12 cellular contexts compared by ENCODE assay signal in the genomic region with DNA sequence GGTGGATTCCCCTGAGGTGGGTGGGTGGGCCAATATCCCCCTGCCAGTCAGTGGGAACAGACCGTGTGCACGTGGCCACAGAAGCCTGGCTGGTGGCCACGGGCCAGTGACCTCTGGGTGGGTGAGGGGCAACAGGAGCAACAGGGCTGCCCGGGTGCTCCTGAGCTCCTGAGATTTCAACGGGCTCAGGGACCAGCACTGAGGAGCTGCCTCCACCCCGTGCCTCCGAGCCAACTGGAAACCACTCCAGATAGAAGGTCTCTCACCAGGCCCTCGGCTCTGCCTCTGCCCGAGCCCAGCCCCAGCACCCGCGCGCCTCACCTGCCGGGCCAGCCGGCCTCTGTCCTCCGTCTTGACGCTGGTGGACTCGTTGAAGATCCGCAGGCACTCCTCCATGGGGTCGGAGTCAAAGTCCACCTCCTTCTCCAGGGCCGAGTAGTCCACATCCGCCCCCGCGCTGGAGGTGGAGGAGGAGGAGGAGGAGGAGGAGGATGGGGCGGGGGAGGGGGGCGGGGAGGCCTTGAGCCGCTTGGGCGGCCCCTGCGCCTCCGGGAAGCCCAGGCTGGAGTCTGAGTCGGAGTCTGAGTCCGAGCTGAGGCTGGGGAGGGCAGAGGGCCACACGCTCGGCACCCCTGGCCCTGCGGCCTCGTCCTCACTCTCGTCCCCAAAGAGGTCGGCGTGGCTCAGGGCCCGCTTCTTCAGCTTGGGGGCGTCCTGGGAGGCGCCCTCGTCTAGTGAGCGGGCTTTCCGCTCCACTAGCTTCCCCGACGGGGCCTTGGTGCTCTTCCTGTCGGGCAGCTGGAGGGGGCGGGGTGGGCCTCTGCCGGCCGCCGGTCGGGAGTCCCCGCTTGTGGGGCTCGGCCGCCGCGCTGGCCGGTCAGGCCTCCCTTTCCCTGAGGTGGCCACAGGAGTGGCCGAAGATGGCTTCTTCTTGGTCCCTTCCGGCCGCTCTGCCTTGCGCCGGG. TPM values are rescaled to one million over a fixed set of nuclear protein-coding genes. Genes with fewer than 3 reads are reported as not detected.
DNase-seq lines count a peak whose midpoint lies in the region; ATAC-seq and TF ChIP-seq lines count a peak whose summit lies in the region.
"Had no signal": no experiment of that assay in that cellular context is flagged by ENCODE, and none has a peak within 500 bp of the region (broad histone marks: within the 10 kb centered on the region; RNA-seq: fewer than 3 reads in every experiment).

No MANE protein-coding gene starts in this region.

- H3K27me3 Mint-ChIP-seq in GM23338 (ENCODE audit: insufficient read depth, low read depth, poor library complexity) = peaks cover 7% of the 10 kb centered on the region
- no peaks in the 10 kb centered on the region for H3K27me3 Mint-ChIP-seq in CD4-positive, alpha-beta memory T cell
- H3K27me3 Mint-ChIP-seq: IgD-negative memory B cell had no signal

- H3K4me3 Mint-ChIP-seq in GM23338 = peak overlapping the region; percentile 52; the same call in 2 of the 3 replicates
- H3K4me3 Mint-ChIP-seq in CD4-positive, alpha-beta memory T cell = no peak overlapping the region
- H3K4me3 Mint-ChIP-seq: IgD-negative memory B cell had no signal

- H3K79me2 ChIP-seq in GM23338 (replicated peaks; ENCODE audit: insufficient read depth) (peaks cover 10% of the 10 kb centered on the region; the same call in 1 of the 2 replicates), osteoblast (ENCODE audit: insufficient read depth, low read length) (peaks cover 39% of the 10 kb centered on the region), trophoblast cell (ENCODE audit: control insufficient read depth, insufficient read depth, low read length, poor library complexity) (no peaks in the 10 kb centered on the region)

- H3K27ac Mint-ChIP-seq in GM23338 = no peak overlapping the region
- H3K27ac Mint-ChIP-seq in CD4-positive, alpha-beta memory T cell = no peak overlapping the region

- H3K14ac ChIP-seq in trophoblast cell (ENCODE audit: low read length) = no peak overlapping the region

- H3K4me3 ChIP-seq in GM23338 (no peak overlapping the region), iPS-15b (ENCODE audit: low read depth, low read length) (peak overlapping the region; percentile 8), osteoblast (ENCODE audit: insufficient read depth, low read length) (no peak overlapping the region), trophoblast cell (ENCODE audit: low read depth, low read length) (no peak overlapping the region)
- no peak overlapping the region for H3K4me3 ChIP-seq in CD4-positive, alpha-beta memory T cell (ENCODE audit: low read length in 2 of 2)
- H3K4me3 ChIP-seq: GM23248, heart right ventricle had no signal

- H2BK5ac ChIP-seq in trophoblast cell (ENCODE audit: low read depth, low read length, poor library complexity) = no peak overlapping the region

- peak overlapping the region; percentile 45; the same call in 1 of the 2 replicates for H3K27ac ChIP-seq in GM23338 (ENCODE audit: low read depth)
- peak overlapping the region; percentile 42 for H3K27ac ChIP-seq in RWPE1
- no peak overlapping the region for H3K27ac ChIP-seq in osteoblast (ENCODE audit: low read depth, low read length)
- no peak overlapping the region for H3K27ac ChIP-seq in CD4-positive, alpha-beta memory T cell (ENCODE audit: low read depth, low read length)
- no peak overlapping the region for H3K27ac ChIP-seq in trophoblast cell (ENCODE audit: low read depth, low read length)
- H3K27ac ChIP-seq: GM23248, heart right ventricle had no signal

- H3K4me2 ChIP-seq in GM23338 (peak overlapping the region; percentile 51; the same call in 1 of the 2 replicates), osteoblast (ENCODE audit: insufficient read depth, low read length) (no peak overlapping the region), trophoblast cell (ENCODE audit: low read length) (no peak overlapping the region)

- H3K4me1 Mint-ChIP-seq in GM23338 = peaks cover 6% of the 10 kb centered on the region; the same call in 2 of the 3 replicates
- peaks cover 0 to 9% (median 2%) of the 10 kb centered on the region in 4 donors for H3K4me1 Mint-ChIP-seq in CD4-positive, alpha-beta memory T cell

- 0 out of 2 replicates have a peak, but pooled peaks cover 4% of the 10 kb centered on the region for H3F3A ChIP-seq in GM23338 (replicated peaks; ENCODE audit: low read depth)

- DNase-seq in GM23338 (ENCODE audit: low spot score) = peak; percentile 69
- DNase-seq in RWPE1 (ENCODE audit: low spot score) = no peak
- peak; percentile 91 for DNase-seq in osteoblast (ENCODE audit: insufficient read length, low spot score, missing footprints)
- no peak for DNase-seq in CD4-positive, alpha-beta memory T cell
- DNase-seq in trophoblast cell = no peak
- DNase-seq: NCI-H187 treated with DMSO at 0.1 percent for 48 hours had no signal

- peak overlapping the region; percentile 24 for H3K9ac ChIP-seq in iPS-15b (ENCODE audit: low read depth, low read length)
- H3K9ac ChIP-seq in trophoblast cell (ENCODE audit: low read length) = no peak overlapping the region
- H3K9ac ChIP-seq: GM23248 had no signal

- H3K4me1 ChIP-seq in GM23338 (ENCODE audit: insufficient read depth) (no peaks in the 10 kb centered on the region), iPS-15b (ENCODE audit: control insufficient read depth, insufficient read depth, low read length) (no peaks in the 10 kb centered on the region), osteoblast (ENCODE audit: insufficient read depth, low read length) (no peaks in the 10 kb centered on the region), trophoblast cell (ENCODE audit: control insufficient read depth in 1 of 2, insufficient read depth in 2 of 2, low read length in 2 of 2) (no peaks in the 10 kb centered on the region)
- H3K4me1 ChIP-seq in CD4-positive, alpha-beta memory T cell (ENCODE audit: insufficient read depth, low read length) = peaks cover 6% of the 10 kb centered on the region

- no peak overlapping the region for H3K18ac ChIP-seq in trophoblast cell (ENCODE audit: low read length)

- TF ChIP-seq CTCF in GM23338 (conservative IDR thresholded peaks at IDR 0.05; ENCODE audit: low read depth in 2 of 2) (no peak), RWPE1 (conservative IDR thresholded peaks at IDR 0.05; ENCODE audit: low read depth) (no peak), osteoblast (IDR thresholded peaks at IDR 0.05; ENCODE audit: extremely low read depth, low read depth, low read length) (no peak)

- no peaks in the 10 kb centered on the region for H3K79me1 ChIP-seq in trophoblast cell (ENCODE audit: low read length)

- H4K20me1 ChIP-seq in GM23338 (replicated peaks; ENCODE audit: insufficient read depth) = peaks cover 12% of the 10 kb centered on the region
- H4K20me1 ChIP-seq in osteoblast (ENCODE audit: insufficient read depth, low read length) = peaks cover 39% of the 10 kb centered on the region

- peaks cover 24% of the 10 kb centered on the region for H3K36me3 Mint-ChIP-seq in GM23338 (ENCODE audit: low read depth)
- H3K36me3 Mint-ChIP-seq in CD4-positive, alpha-beta memory T cell = peaks cover 4 to 27% of the 10 kb centered on the region in 2 donors

- no peak overlapping the region for H4K8ac ChIP-seq in trophoblast cell (ENCODE audit: low read depth, low read length)

- H2AK5ac ChIP-seq in trophoblast cell (ENCODE audit: low read length) = no peak overlapping the region

- CTCF ChIA-PET in RWPE1 (lab: Yijun Ruan, JAX) = interaction anchor here (0.5 to 2.4 kb wide), 19 partner anchors 10 to 583 kb away, joined by 3 to 18 read pairs (median 5); partner anchors contain the start of gene REXO1
- CTCF ChIA-PET in CD4-positive, alpha-beta memory T cell (lab: Charles Lee; ENCODE audit: partially characterized antibody) = interaction anchor here (0.6 to 7.6 kb wide), 28 partner anchors 7 to 582 kb away, joined by 3 to 77 read pairs (median 4); no protein-coding TSS in a partner anchor

- no peak overlapping the region for H2BK12ac ChIP-seq in trophoblast cell (ENCODE audit: low read length)

- no CpG with 5 or more reads among the region's 63 CpGs for WGBS in trophoblast cell (ENCODE audit: extremely low coverage, insufficient coverage, insufficient read length)

- no peaks in the 10 kb centered on the region for H3K9me3 Mint-ChIP-seq in GM23338
- H3K9me3 Mint-ChIP-seq in CD4-positive, alpha-beta memory T cell = no peaks in the 10 kb centered on the region
- H3K9me3 Mint-ChIP-seq: IgD-negative memory B cell had no signal

- H2BK120ac ChIP-seq in trophoblast cell (ENCODE audit: insufficient read depth, low read length, poor library complexity) = no peak overlapping the region

- H4K91ac ChIP-seq in trophoblast cell (ENCODE audit: low read depth, low read length) = no peak overlapping the region

- ATAC-seq in GM23338 (peak; percentile 55), HG03442 (IDR thresholded peaks at IDR 0.05; ENCODE audit: unreplicated experiment) (no peak), GM18909 (IDR thresholded peaks at IDR 0.05; ENCODE audit: poor library complexity, unreplicated experiment) (no peak)

- H3K27me3 ChIP-seq in GM23338 (ENCODE audit: insufficient read depth) = no peaks in the 10 kb centered on the region
- H3K27me3 ChIP-seq in iPS-15b (ENCODE audit: control insufficient read depth, insufficient read depth, low read length) = no peaks in the 10 kb centered on the region
- H3K27me3 ChIP-seq in osteoblast (ENCODE audit: insufficient read depth, low read length) = no peaks in the 10 kb centered on the region
- H3K27me3 ChIP-seq in CD4-positive, alpha-beta memory T cell (ENCODE audit: insufficient read depth, low read length) = no peaks in the 10 kb centered on the region
- H3K27me3 ChIP-seq in trophoblast cell (ENCODE audit: insufficient read depth, low read length) = no peaks in the 10 kb centered on the region
- H3K27me3 ChIP-seq: heart right ventricle had no signal

- H2AFZ ChIP-seq in GM23338 = no peak overlapping the region
- H2AFZ ChIP-seq in osteoblast (ENCODE audit: low read length) = no peak overlapping the region
- H2AFZ ChIP-seq in trophoblast cell (ENCODE audit: insufficient read depth, low read length, poor library complexity) = no peak overlapping the region
- H2AFZ ChIP-seq: GM23248 had no signal

- H4K12ac ChIP-seq in trophoblast cell (ENCODE audit: low read depth, low read length) = no peak overlapping the region

- intact Hi-C loops in CD4-positive, alpha-beta memory T cell (cut with micrococcal nuclease) = loop anchor here (1.0 to 10.0 kb wide), 2 partner anchors 39 to 152 kb away; no protein-coding TSS in a partner anchor

- POLR2A ChIA-PET in RWPE1 (lab: Yijun Ruan, JAX; ENCODE audit: low non-redundant PET) = interaction anchor here (0.5 kb wide), 1 partner anchor 227 kb away, joined by 5 read pairs; no protein-coding TSS in a partner anchor
- POLR2A ChIA-PET in CD4-positive, alpha-beta memory T cell (lab: Charles Lee; ENCODE audit: partially characterized antibody) = interaction anchor here (0.7 to 1.1 kb wide), 5 partner anchors 15 to 223 kb away, joined by 3 to 4 read pairs (median 3); no protein-coding TSS in a partner anchor

- H3K36me3 ChIP-seq in GM23338 (ENCODE audit: insufficient read depth) (no peaks in the 10 kb centered on the region), iPS-15b (ENCODE audit: control insufficient read depth, insufficient read depth, low read length) (peaks cover 32% of the 10 kb centered on the region), osteoblast (ENCODE audit: insufficient read depth, low read length) (peaks cover 16% of the 10 kb centered on the region), trophoblast cell (ENCODE audit: control insufficient read depth in 1 of 2, insufficient read depth in 2 of 2, low read length in 2 of 2) (peaks cover 71 to 72% of the 10 kb centered on the region in 2 experiments)
- H3K36me3 ChIP-seq in CD4-positive, alpha-beta memory T cell (ENCODE audit: insufficient read depth, low read length) = peaks cover 29% of the 10 kb centered on the region

- no peaks in the 10 kb centered on the region for H3K9me2 ChIP-seq in GM23338 (ENCODE audit: insufficient read depth)

- H3K9me3 ChIP-seq in iPS-15b (ENCODE audit: control insufficient read depth, insufficient read depth, low read length) (no peaks in the 10 kb centered on the region), osteoblast (ENCODE audit: low read depth, low read length) (no peaks in the 10 kb centered on the region), trophoblast cell (ENCODE audit: insufficient read depth, low read depth, low read length) (no peaks in the 10 kb centered on the region)
- no peaks in the 10 kb centered on the region for H3K9me3 ChIP-seq in CD4-positive, alpha-beta memory T cell (ENCODE audit: control insufficient read depth in 1 of 2, low read length in 2 of 2)
- H3K9me3 ChIP-seq: heart right ventricle had no signal

- H3K4ac ChIP-seq in trophoblast cell (ENCODE audit: low read depth, low read length) = no peak overlapping the region

- H3K23ac ChIP-seq in trophoblast cell (ENCODE audit: low read length) = no peak overlapping the region

RNA-seq across cellular contexts. Expression of gene ATP8B3, which starts 14.8 kb away (rescaled TPM):
- 2.8 and 6.0 TPM in 2 replicates for total RNA-seq in GM23338 (2014; rRNA removed; shearing (Covaris generic))
- polyA plus RNA-seq in GM23338 (2016; fragmentation: Nextera tagmentation; extraction: Ambion mirVana) = 1.7 and 2.1 TPM in 2 replicates
- 0.59 and 0.72 TPM in 2 replicates for total RNA-seq in osteoblast
- 1 to 10 TPM; 4.9 to 5.5 TPM for total RNA-seq in CD4-positive, alpha-beta memory T cell
- polyA plus RNA-seq in CD4-positive, alpha-beta memory T cell = 1 to 10 TPM in 1 of 2 donors, under 1 TPM in 1; 0.73 to 2.3 TPM
- 0.94 and 0.97 TPM in 2 replicates for polyA plus RNA-seq in trophoblast cell (2013)

RNA-seq across cellular contexts. Expression of gene REXO1, which starts 21.4 kb away (rescaled TPM):
- 28.4 and 90.1 TPM in 2 replicates for total RNA-seq in GM23338 (2014; rRNA removed; shearing (Covaris generic))
- polyA plus RNA-seq in GM23338 (2016; fragmentation: Nextera tagmentation; extraction: Ambion mirVana) = 20.2 and 23.5 TPM in 2 replicates
- total RNA-seq in osteoblast = 8.5 and 9.4 TPM in 2 replicates
- total RNA-seq in CD4-positive, alpha-beta memory T cell = 10 to 100 TPM; 57.1 to 57.3 TPM
- polyA plus RNA-seq in CD4-positive, alpha-beta memory T cell = 10 to 100 TPM in 1 of 2 donors, 1 to 10 TPM in 1; 1.5 to 11.9 TPM
- 24.5 and 26.8 TPM in 2 replicates for polyA plus RNA-seq in trophoblast cell (2013)

RNA-seq across cellular contexts. Expression of gene KLF16, which starts 36.5 kb away (rescaled TPM):
- total RNA-seq in GM23338 (2014; rRNA removed; shearing (Covaris generic)) = 20.2 and 22.0 TPM in 2 replicates
- 8.9 and 12.3 TPM in 2 replicates for polyA plus RNA-seq in GM23338 (2016; fragmentation: Nextera tagmentation; extraction: Ambion mirVana)
- total RNA-seq in osteoblast = 6.9 and 11.5 TPM in 2 replicates
- 10 to 100 TPM; 17.9 to 19.3 TPM for total RNA-seq in CD4-positive, alpha-beta memory T cell
- 1 to 10 TPM in 1 of 2 donors, under 1 TPM in 1; 0.39 to 1.3 TPM for polyA plus RNA-seq in CD4-positive, alpha-beta memory T cell
- 18.5 and 21.1 TPM in 2 replicates for polyA plus RNA-seq in trophoblast cell (2013)

RNA-seq across cellular contexts. Expression of gene ABHD17A, which starts 58.5 kb away (rescaled TPM):
- total RNA-seq in GM23338 (2014; rRNA removed; shearing (Covaris generic)) = 68.8 and 99.9 TPM in 2 replicates
- polyA plus RNA-seq in GM23338 (2016; fragmentation: Nextera tagmentation; extraction: Ambion mirVana) = 34.2 and 37.1 TPM in 2 replicates
- 49.5 and 52.5 TPM in 2 replicates for total RNA-seq in osteoblast
- total RNA-seq in CD4-positive, alpha-beta memory T cell = 100 to 1,000 TPM; 106 to 109 TPM
- 100 to 1,000 TPM; 138 to 204 TPM for polyA plus RNA-seq in CD4-positive, alpha-beta memory T cell
- 55.3 and 58.0 TPM in 2 replicates for polyA plus RNA-seq in trophoblast cell (2013)

Comparison
In these comparisons a context has a peak if more than half of its experiments do, and no peak if none do; other contexts are left out.
1. DNase-seq: peak in GM23338 (single experiment) and osteoblast (single experiment); none in RWPE1 (single experiment), CD4-positive, alpha-beta memory T cell (0 of 5) and trophoblast cell (0 of 2).
2. H3K27ac ChIP-seq: peak in GM23338 (single experiment) and RWPE1 (single experiment); none in osteoblast (single experiment), CD4-positive, alpha-beta memory T cell (single experiment) and trophoblast cell (single experiment).